Comparison of ENCODE assay signal across 8 cellular contexts in the genomic region with DNA sequence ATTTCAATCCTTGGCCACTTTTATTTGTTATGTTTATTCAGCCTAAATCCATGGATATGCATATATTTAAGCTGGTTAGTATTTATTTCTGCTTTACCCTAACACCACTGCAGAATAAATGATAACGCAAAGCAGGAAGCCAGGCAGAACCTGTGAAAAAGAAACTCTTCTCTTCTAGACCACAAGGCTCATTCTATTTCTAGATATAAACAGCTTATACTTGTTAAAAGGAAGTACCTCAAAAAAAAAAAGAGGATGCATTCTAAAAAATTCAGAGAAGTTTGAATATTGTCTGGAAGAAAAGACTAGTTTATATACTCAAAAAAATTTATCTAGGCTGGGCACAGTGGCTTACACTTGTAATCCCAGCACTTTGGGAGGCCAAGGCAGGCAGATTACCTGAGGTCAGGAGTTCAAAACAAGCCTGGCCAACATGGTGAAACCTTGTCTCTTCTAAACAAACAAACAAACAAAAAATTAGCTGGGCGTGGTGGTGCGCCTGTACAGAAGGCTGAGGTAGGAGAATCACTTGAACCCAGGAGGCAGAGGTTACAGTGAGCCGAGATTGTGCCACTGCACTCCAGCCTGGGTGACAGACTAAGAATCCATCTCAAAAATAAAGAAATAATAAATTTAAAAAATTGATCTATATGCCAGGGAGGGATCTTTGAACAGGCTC. TPM values are rescaled to one million over a fixed set of nuclear protein-coding genes. Genes with fewer than 3 reads are reported as not detected.
DNase-seq lines count a peak whose midpoint lies in the region; ATAC-seq and TF ChIP-seq lines count a peak whose summit lies in the region.

No MANE protein-coding gene starts in this region.

- TF ChIP-seq CTCF in CD4-positive, alpha-beta T cell (IDR thresholded peaks at IDR 0.05): no peak

- H3K9me3 Mint-ChIP-seq in CD4-positive, alpha-beta T cell: no peaks in the 10 kb centered on the region
- no peaks in the 10 kb centered on the region for H3K9me3 Mint-ChIP-seq in activated T-cell treated with anti-CD3 and anti-CD28 coated beads, Interleukin-2, amount 50 U/mL, for 4 hours

- POLR2A ChIA-PET in CD4-positive, alpha-beta T cell (lab: Charles Lee): interaction anchor here (0.7 to 2.9 kb wide), 4 partner anchors 57 to 831 kb away, joined by 3 to 25 read pairs (median 3); a partner anchor contains a TSS

- DNase-seq in CD4-positive, alpha-beta T cell: no peak
- no peak for DNase-seq in activated T-cell treated with anti-CD3 and anti-CD28 coated beads, Interleukin-2, amount 50 U/mL, for 4 hours
- DNase-seq in SW480 (ENCODE audit: low spot score) (no peak), NCI-H2107 (lab: John Stamatoyannopoulos, UW) (no peak), NCI-H128 (lab: John Stamatoyannopoulos, UW; ENCODE audit: unreplicated experiment) (no peak), NCI-H146 (lab: John Stamatoyannopoulos, UW) (no peak)

- ATAC-seq in CD4-positive, alpha-beta T cell (ENCODE audit: poor library complexity): peak; percentile 82
- ATAC-seq in GM19351 (IDR thresholded peaks at IDR 0.05; ENCODE audit: unreplicated experiment) (peak; percentile 76), HG03108 (IDR thresholded peaks at IDR 0.05; ENCODE audit: unreplicated experiment) (peak; percentile 86)
- ATAC-seq in activated T-cell treated with anti-CD3 and anti-CD28 coated beads, Interleukin-2, amount 50 U/mL, for 4 hours: peak in 1 of 2 donors; percentile 47

- H3K4me1 Mint-ChIP-seq in CD4-positive, alpha-beta T cell (ENCODE audit: low read depth): peaks cover 47% of the 10 kb centered on the region
- peaks cover 59% of the 10 kb centered on the region for H3K4me1 Mint-ChIP-seq in activated T-cell treated with anti-CD3 and anti-CD28 coated beads, Interleukin-2, amount 50 U/mL, for 4 hours (ENCODE audit: low read depth)

- intact Hi-C loops in CD4-positive, alpha-beta T cell (cut with DNase I, micrococcal nuclease): loop anchor here in 1 of 2 experiments (10.0 kb wide), 1 partner anchor 224 kb away; no protein-coding TSS in a partner anchor

- H3K27ac ChIP-seq in CD4-positive, alpha-beta T cell (ENCODE audit: low read depth, low read length): peak overlapping the region; percentile 34

- H3K27me3 ChIP-seq in CD4-positive, alpha-beta T cell (ENCODE audit: control insufficient read depth, insufficient read depth, low read length): no peaks in the 10 kb centered on the region

- H3K27ac Mint-ChIP-seq in CD4-positive, alpha-beta T cell: peak overlapping the region; percentile 82

- CTCF ChIA-PET in CD4-positive, alpha-beta T cell (lab: Charles Lee): interaction anchor here (0.8 to 2.2 kb wide), 3 partner anchors 438 to 451 kb away, joined by 3 to 6 read pairs (median 3); no protein-coding TSS in a partner anchor

- H3K36me3 Mint-ChIP-seq in CD4-positive, alpha-beta T cell (ENCODE audit: low read depth): no peaks in the 10 kb centered on the region
- H3K36me3 Mint-ChIP-seq in activated T-cell treated with anti-CD3 and anti-CD28 coated beads, Interleukin-2, amount 50 U/mL, for 4 hours (ENCODE audit: insufficient read depth): peaks cover 12% of the 10 kb centered on the region

- H3K4me3 Mint-ChIP-seq in CD4-positive, alpha-beta T cell: peak overlapping the region; percentile 66
- peak overlapping the region; percentile 63 for H3K4me3 Mint-ChIP-seq in activated T-cell treated with anti-CD3 and anti-CD28 coated beads, Interleukin-2, amount 50 U/mL, for 4 hours

- H3K9me3 ChIP-seq in CD4-positive, alpha-beta T cell (ENCODE audit: control insufficient read depth, low read length): no peaks in the 10 kb centered on the region

- H3K27me3 Mint-ChIP-seq in CD4-positive, alpha-beta T cell: no peaks in the 10 kb centered on the region
- H3K27me3 Mint-ChIP-seq in activated T-cell treated with anti-CD3 and anti-CD28 coated beads, Interleukin-2, amount 50 U/mL, for 4 hours (ENCODE audit: low read depth): no peaks in the 10 kb centered on the region

RNA-seq across cellular contexts. Expression of a gene that starts 55.8 kb away (rescaled TPM):
- total RNA-seq in CD4-positive, alpha-beta T cell: 1 to 10 TPM; 6.2 to 6.3 TPM
- 1 to 10 TPM; 4.1 to 7.1 (median 5.5) TPM for total RNA-seq in activated T-cell treated with anti-CD3 and anti-CD28 coated beads, Interleukin-2, amount 50 U/mL, for 4 hours

RNA-seq across cellular contexts. Expression of a gene that starts 57.1 kb away (rescaled TPM):
- 10 to 100 TPM; 14.9 to 16.2 TPM for total RNA-seq in CD4-positive, alpha-beta T cell
- total RNA-seq in activated T-cell treated with anti-CD3 and anti-CD28 coated beads, Interleukin-2, amount 50 U/mL, for 4 hours: 10 to 100 TPM; 12.2 to 14.5 (median 12.9) TPM
